ENCODE assay signal across 20 cellular contexts in genomic region chr7:2967238-2967637, GRCh38.
DNase-seq lines count a peak whose midpoint lies in the region; FAIRE-seq and TF ChIP-seq lines count a peak whose summit lies in the region.
"Had no signal": no experiment of that assay in that cellular context is flagged by ENCODE, and none has a peak within 500 bp of the region (broad histone marks: within the 10 kb centered on the region; RNA-seq: fewer than 3 reads in every experiment).

No MANE protein-coding gene starts in this region.

- H3K36me3 ChIP-seq in OCI-LY1 (ENCODE audit: insufficient read depth, low read length) (peaks cover 24% of the 10 kb centered on the region), kidney (ENCODE audit: control insufficient read depth in 1 of 2, insufficient read depth in 2 of 2, low read length in 2 of 2) (no peaks in the 10 kb centered on the region), stomach (no peaks in the 10 kb centered on the region), small intestine (ENCODE audit: control insufficient read depth in 2 of 2, insufficient read depth in 2 of 2, low read length in 2 of 2) (no peaks in the 10 kb centered on the region)

- H3K4me1 ChIP-seq in OCI-LY1 (ENCODE audit: insufficient read depth, low read length, severe bottlenecking) = peaks cover 6% of the 10 kb centered on the region
- no peaks in the 10 kb centered on the region for H3K4me1 ChIP-seq in kidney (ENCODE audit: control insufficient read depth in 1 of 2, insufficient read depth in 1 of 2, low read depth in 1 of 2, low read length in 2 of 2)
- H3K4me1 ChIP-seq in stomach = no peaks in the 10 kb centered on the region
- H3K4me1 ChIP-seq in small intestine (ENCODE audit: control insufficient read depth in 2 of 2, insufficient read depth in 1 of 2, low read depth in 1 of 2, low read length in 1 of 2) = no peaks in the 10 kb centered on the region

- DNase-seq in activated T-cell treated with anti-CD3 and anti-CD28 coated beads, Interleukin-2, amount 50 U/mL, for 48 hours = peak; percentile 16 to 17
- no peak for DNase-seq in activated T-cell treated with anti-CD3 and anti-CD28 coated beads for 4 hours
- DNase-seq in kidney = peak; percentile 18
- peak; percentile 8 for DNase-seq in stomach
- no peak for DNase-seq in small intestine
- no peak for DNase-seq in NCI-H1105 treated with DMSO at 0.1 percent for 48 hours (lab: John Stamatoyannopoulos, UW)
- DNase-seq: DMS 273 treated with DMSO at 0.1 percent for 48 hours, GDM1, GM23248, HCEC 1CT, NCI-H1436 treated with DMSO at 0.1 percent for 48 hours, NCI-H2029 treated with DMSO at 0.1 percent for 48 hours, NCI-H2171 treated with DMSO at 0.1 percent for 48 hours, NCI-H510A, NCI-H82 had no signal

- H3K27me3 ChIP-seq in OCI-LY1 (ENCODE audit: insufficient read depth, low read length) = no peaks in the 10 kb centered on the region
- H3K27me3 ChIP-seq in stomach = no peaks in the 10 kb centered on the region
- H3K27me3 ChIP-seq in small intestine (ENCODE audit: control insufficient read depth in 2 of 2, insufficient read depth in 2 of 2, low read length in 2 of 2) = no peaks in the 10 kb centered on the region

- H3K9me3 ChIP-seq in OCI-LY1 (ENCODE audit: low read length) (peaks cover 11% of the 10 kb centered on the region), kidney (ENCODE audit: control insufficient read depth in 1 of 2, low read length in 2 of 2) (peaks cover 0 to 17% of the 10 kb centered on the region in 2 donors), stomach (peaks cover 8 to 26% (median 23%) of the 10 kb centered on the region in 4 donors), small intestine (ENCODE audit: control insufficient read depth, low read depth) (no peaks in the 10 kb centered on the region)

- TF ChIP-seq CTCF in OCI-LY1 (IDR thresholded peaks at IDR 0.05; ENCODE audit: low read length) = no peak
- TF ChIP-seq CTCF in kidney (IDR thresholded peaks at IDR 0.05; ENCODE audit: borderline replicate concordance, extremely low read depth, insufficient read depth) = no peak
- TF ChIP-seq CTCF in stomach (IDR thresholded peaks at IDR 0.05) = no peak

- no peak overlapping the region for H3K4me2 ChIP-seq in OCI-LY1 (ENCODE audit: low read length)
- H3K4me2 ChIP-seq: PC-9 had no signal

- H3K9me2 ChIP-seq in OCI-LY1 (ENCODE audit: low read depth, low read length) = no peaks in the 10 kb centered on the region

- no peak for TF ChIP-seq POLR2A in stomach (IDR thresholded peaks at IDR 0.05)

- no peak for FAIRE-seq in kidney (lab: Jason Lieb, UNC)
- FAIRE-seq in small intestine (lab: Jason Lieb, UNC) = no peak
- FAIRE-seq: GM12891, GM18507 had no signal

- intact Hi-C loops in kidney (cut with DNase I) = no loop called here
- intact Hi-C loops in stomach (cut with DNase I; ENCODE audit: low total_unique reads) = no loop called here

- H3K4me3 ChIP-seq in OCI-LY1 (ENCODE audit: low read depth, low read length, poor library complexity, severe bottlenecking) (no peak overlapping the region), kidney (ENCODE audit: low read length in 2 of 2) (no peak overlapping the region), stomach (no peak overlapping the region), small intestine (ENCODE audit: low read depth in 1 of 2, low read length in 2 of 2) (no peak overlapping the region)
- H3K4me3 ChIP-seq: GM23248, PC-9 had no signal

- H3K9ac ChIP-seq in OCI-LY1 (ENCODE audit: low read length) (no peak overlapping the region), kidney (ENCODE audit: low read length in 2 of 2) (no peak overlapping the region)
- H3K9ac ChIP-seq: GM23248 had no signal

- no peak overlapping the region for H2AFZ ChIP-seq in OCI-LY1 (ENCODE audit: low read length)
- H2AFZ ChIP-seq: GM23248, PC-9 had no signal

- no peaks in the 10 kb centered on the region for H3K79me2 ChIP-seq in OCI-LY1 (ENCODE audit: insufficient read depth, low read length)

- WGBS in stomach, 5 donors = 74 to 84% (median 82%) methylated on average over 7 of the region's 7 CpGs
- 78 to 90% (median 80%) methylated on average over 7 of the region's 7 CpGs for WGBS in small intestine, 3 donors

- no peaks in the 10 kb centered on the region for H4K20me1 ChIP-seq in OCI-LY1 (ENCODE audit: insufficient read depth, low read length)

- TF ChIP-seq EP300 in stomach (IDR thresholded peaks at IDR 0.05) = no peak

- 0 out of 2 replicates have a peak, but pooled peaks cover 4% of the 10 kb centered on the region for H3F3A ChIP-seq in OCI-LY1 (ENCODE audit: insufficient read depth, low read length)

- H3K27ac ChIP-seq in OCI-LY1 (ENCODE audit: low read depth, low read length, poor library complexity, severe bottlenecking) (peak overlapping the region; percentile 78), kidney (ENCODE audit: low read depth in 2 of 2, low read length in 2 of 2) (no peak overlapping the region), stomach (no peak overlapping the region), small intestine (ENCODE audit: low read depth in 1 of 2, low read length in 1 of 2) (no peak overlapping the region)
- H3K27ac ChIP-seq: C4-2B, GM23248, PC-9 had no signal

Comparison
In these comparisons a context has a peak if more than half of its experiments do, and no peak if none do; other contexts are left out.
1. DNase-seq: peak in activated T-cell treated with anti-CD3 and anti-CD28 coated beads, Interleukin-2, amount 50 U/mL, for 48 hours (2 of 2), kidney (single experiment) and stomach (single experiment); none in activated T-cell treated with anti-CD3 and anti-CD28 coated beads for 4 hours (single experiment), small intestine (single experiment) and NCI-H1105 treated with DMSO at 0.1 percent for 48 hours (single experiment).